In genomic region chr7:20064181-20064970, GRCh38 we compare ENCODE assay signal across 12 cellular contexts.
A peak's percentile ranks its signal among the peaks of the same experiment; 100 is the strongest.
DNase-seq lines count a peak whose midpoint lies in the region; ATAC-seq and TF ChIP-seq lines count a peak whose summit lies in the region.
"Had no signal": no experiment of that assay in that cellular context is flagged by ENCODE, and none has a peak within 500 bp of the region (broad histone marks: within the 10 kb centered on the region; RNA-seq: fewer than 3 reads in every experiment).

No MANE protein-coding gene starts in this region.

- DNase-seq in AG10803 (ENCODE audit: low read depth) (peak; percentile 72), HCEC 1CT (peak; percentile 54), astrocyte of the hippocampus (ENCODE audit: low read depth, low spot score) (peak; percentile 92), kidney tubule cell (ENCODE audit: low spot score) (peak; percentile 97), KG1 (lab: John Stamatoyannopoulos, UW) (no peak)
- no peak for DNase-seq in activated CD8-positive, alpha-beta memory T cell treated with anti-CD3 and anti-CD28 coated beads, Interleukin-2, amount 50 U/mL, for 4 hours
- DNase-seq: DMS53; NK-92 treated with Interleukin-12 subunit alpha and Interleukin-12 subunit beta, amount 100 ng/mL, for 24 hours; SW 1271 had no signal

- ATAC-seq in GM21619 (IDR thresholded peaks at IDR 0.05; ENCODE audit: unreplicated experiment) (no peak), HG02798 (IDR thresholded peaks at IDR 0.05; ENCODE audit: poor library complexity, unreplicated experiment) (no peak)

- no peak overlapping the region for H3K4me3 ChIP-seq in AG10803 (ENCODE audit: low read length)
- H3K4me3 ChIP-seq: uterus had no signal

- no peak for TF ChIP-seq CTCF in AG10803 (conservative IDR thresholded peaks at IDR 0.05; ENCODE audit: low read length)

Comparison
In these comparisons a context has a peak if more than half of its experiments do, and no peak if none do; other contexts are left out.
1. DNase-seq: peak in AG10803 (single experiment), HCEC 1CT (single experiment), astrocyte of the hippocampus (single experiment) and kidney tubule cell (single experiment); none in activated CD8-positive, alpha-beta memory T cell treated with anti-CD3 and anti-CD28 coated beads, Interleukin-2, amount 50 U/mL, for 4 hours (single experiment) and KG1 (single experiment).